1 cellular context compared by ENCODE assay signal in the genomic region with DNA sequence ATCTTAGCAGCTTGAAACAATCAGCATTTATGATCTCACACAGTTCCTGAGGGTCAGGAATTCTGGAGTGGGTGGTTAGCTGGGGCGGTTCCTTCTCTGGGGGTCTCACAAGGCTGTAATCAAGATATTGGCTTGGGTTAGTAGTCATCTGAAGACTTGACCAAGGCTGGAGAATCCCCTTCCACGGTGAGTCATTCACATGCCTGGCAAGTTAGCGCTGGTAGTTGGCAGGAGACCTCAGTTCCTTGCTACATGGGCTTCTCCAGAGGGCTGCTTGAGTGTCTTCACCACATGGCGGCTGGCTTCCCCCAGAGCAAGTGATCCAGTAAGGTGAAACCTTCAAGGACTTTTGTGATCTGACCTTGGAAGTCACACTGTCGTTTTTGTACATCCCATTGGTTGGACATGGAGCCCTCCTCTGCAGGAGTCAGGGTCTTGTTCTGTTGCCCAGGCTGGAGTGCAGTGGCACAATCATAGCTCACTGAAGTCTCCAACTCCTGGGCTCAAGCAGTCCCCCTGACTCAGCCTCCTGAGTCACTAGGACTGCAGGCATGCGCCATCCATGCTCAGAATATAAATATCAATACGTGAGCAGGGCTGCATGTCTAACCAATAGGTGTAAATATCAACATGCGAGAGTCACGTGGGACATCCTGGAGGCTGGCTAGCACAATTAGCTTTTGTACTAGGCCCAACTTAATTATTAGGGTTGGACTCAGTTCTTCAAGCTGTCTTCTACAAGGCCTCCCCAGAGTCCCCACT.
TF ChIP-seq lines count a peak whose summit lies in the region.

No MANE protein-coding gene starts in this region.

TF ChIP-seq in GM12878, 131 proteins besides CTCF, POLR2A, EP300 and RAD21:
- TF ChIP-seq MTA2 (IDR thresholded peaks at IDR 0.05; ENCODE audit: low read depth): no peak
- no peak for TF ChIP-seq TARDBP (IDR thresholded peaks at IDR 0.05; ENCODE audit: borderline replicate concordance)
- TF ChIP-seq SP1 (IDR thresholded peaks at IDR 0.05; ENCODE audit: low read depth, low read length): no peak
- TF ChIP-seq, protein P1, sequence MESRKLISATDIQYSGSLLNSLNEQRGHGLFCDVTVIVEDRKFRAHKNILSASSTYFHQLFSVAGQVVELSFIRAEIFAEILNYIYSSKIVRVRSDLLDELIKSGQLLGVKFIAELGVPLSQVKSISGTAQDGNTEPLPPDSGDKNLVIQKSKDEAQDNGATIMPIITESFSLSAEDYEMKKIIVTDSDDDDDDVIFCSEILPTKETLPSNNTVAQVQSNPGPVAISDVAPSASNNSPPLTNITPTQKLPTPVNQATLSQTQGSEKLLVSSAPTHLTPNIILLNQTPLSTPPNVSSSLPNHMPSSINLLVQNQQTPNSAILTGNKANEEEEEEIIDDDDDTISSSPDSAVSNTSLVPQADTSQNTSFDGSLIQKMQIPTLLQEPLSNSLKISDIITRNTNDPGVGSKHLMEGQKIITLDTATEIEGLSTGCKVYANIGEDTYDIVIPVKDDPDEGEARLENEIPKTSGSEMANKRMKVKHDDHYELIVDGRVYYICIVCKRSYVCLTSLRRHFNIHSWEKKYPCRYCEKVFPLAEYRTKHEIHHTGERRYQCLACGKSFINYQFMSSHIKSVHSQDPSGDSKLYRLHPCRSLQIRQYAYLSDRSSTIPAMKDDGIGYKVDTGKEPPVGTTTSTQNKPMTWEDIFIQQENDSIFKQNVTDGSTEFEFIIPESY (IDR thresholded peaks at IDR 0.05): no peak
TF ChIP-seq in GM12878: peak in this region for 0.
